12 cellular contexts compared by ENCODE assay signal in genomic region chr18:36015629-36016028, GRCh38. TPM values are rescaled to one million over a fixed set of nuclear protein-coding genes. Genes with fewer than 3 reads are reported as not detected.
DNase-seq lines count a peak whose midpoint lies in the region; ATAC-seq and TF ChIP-seq lines count a peak whose summit lies in the region.
"Had no signal": no experiment of that assay in that cellular context is flagged by ENCODE, and none has a peak within 500 bp of the region (broad histone marks: within the 10 kb centered on the region; RNA-seq: fewer than 3 reads in every experiment).

No MANE protein-coding gene starts in this region.

- no peaks in the 10 kb centered on the region for H3K27me3 ChIP-seq in GM23338 (ENCODE audit: insufficient read depth)
- H3K27me3 ChIP-seq in esophagus muscularis mucosa = no peaks in the 10 kb centered on the region
- H3K27me3 ChIP-seq: SJSA1 had no signal

- H3K27ac ChIP-seq in GM23338 (ENCODE audit: low read depth) = no peak overlapping the region
- H3K27ac ChIP-seq in esophagus muscularis mucosa (replicated peaks in 1 of 4) = no peak overlapping the region
- H3K27ac ChIP-seq: SJSA1 had no signal

- no peaks in the 10 kb centered on the region for H3K9me3 ChIP-seq in esophagus muscularis mucosa
- H3K9me3 ChIP-seq: SJSA1 had no signal

- H3K9me2 ChIP-seq in GM23338 (ENCODE audit: insufficient read depth) = no peaks in the 10 kb centered on the region

- no peaks in the 10 kb centered on the region; the same call in 2 of the 3 replicates for H3K36me3 Mint-ChIP-seq in GM23338 (ENCODE audit: low read depth)
- peaks cover 6% of the 10 kb centered on the region for H3K36me3 Mint-ChIP-seq in stimulated activated memory B cell treated with anti-CD40 and anti-IgM and Interleukin-4, amounts not matched to agents 10 μg/mL and 1 μg/mL and 100 μg/mL, for 72 hours
- H3K36me3 Mint-ChIP-seq in activated T-cell treated with anti-CD3 and anti-CD28 coated beads, Interleukin-2, amount 50 U/mL, for 24 hours (ENCODE audit: low read depth) = no peaks in the 10 kb centered on the region

- peak; percentile 94 for ATAC-seq in GM19023 (IDR thresholded peaks at IDR 0.05; ENCODE audit: unreplicated experiment)
- ATAC-seq in GM23338 = no peak
- peak; percentile 92 for ATAC-seq in HG03354 (IDR thresholded peaks at IDR 0.05; ENCODE audit: poor library complexity, severe bottlenecking, unreplicated experiment)
- peak; percentile 88 for ATAC-seq in stimulated activated memory B cell treated with anti-CD40 and anti-IgM and Interleukin-4, amounts not matched to agents 10 μg/mL and 1 μg/mL and 100 μg/mL, for 72 hours
- ATAC-seq: naive thymus-derived CD8-positive, alpha-beta T cell had no signal

- no peak overlapping the region for H3K4me3 Mint-ChIP-seq in GM23338
- H3K4me3 Mint-ChIP-seq in stimulated activated memory B cell treated with anti-CD40 and anti-IgM and Interleukin-4, amounts not matched to agents 10 μg/mL and 1 μg/mL and 100 μg/mL, for 72 hours = no peak overlapping the region
- H3K4me3 Mint-ChIP-seq in activated T-cell treated with anti-CD3 and anti-CD28 coated beads, Interleukin-2, amount 50 U/mL, for 24 hours = no peak overlapping the region
- H3K4me3 Mint-ChIP-seq: H9 had no signal

- H3K36me3 ChIP-seq in GM23338 (ENCODE audit: insufficient read depth) = no peaks in the 10 kb centered on the region
- H3K36me3 ChIP-seq in esophagus muscularis mucosa = peaks cover 0 to 9% (median 0%) of the 10 kb centered on the region in 4 donors
- H3K36me3 ChIP-seq: SJSA1 had no signal

- H3K27me3 Mint-ChIP-seq in GM23338 (ENCODE audit: insufficient read depth, low read depth, poor library complexity) = no peaks in the 10 kb centered on the region
- no peaks in the 10 kb centered on the region for H3K27me3 Mint-ChIP-seq in stimulated activated memory B cell treated with anti-CD40 and anti-IgM and Interleukin-4, amounts not matched to agents 10 μg/mL and 1 μg/mL and 100 μg/mL, for 72 hours
- H3K27me3 Mint-ChIP-seq in activated T-cell treated with anti-CD3 and anti-CD28 coated beads, Interleukin-2, amount 50 U/mL, for 24 hours = no peaks in the 10 kb centered on the region
- H3K27me3 Mint-ChIP-seq: naive thymus-derived CD8-positive, alpha-beta T cell had no signal

- H4K20me1 ChIP-seq in GM23338 (replicated peaks; ENCODE audit: insufficient read depth) = no peaks in the 10 kb centered on the region

- H3K4me2 ChIP-seq in GM23338 = no peak overlapping the region

- intact Hi-C loops in esophagus muscularis mucosa (cut with DNase I) = no loop called here

- 90% methylated on average over 3 of the region's 3 CpGs for WGBS in esophagus muscularis mucosa

- DNase-seq in GM23338 (ENCODE audit: low spot score) = no peak
- DNase-seq in foreskin fibroblast = no peak
- no peak for DNase-seq in esophagus muscularis mucosa (ENCODE audit: extremely low spot score)
- no peak for DNase-seq in activated T-cell treated with anti-CD3 and anti-CD28 coated beads, Interleukin-2, amount 50 U/mL, for 24 hours
- DNase-seq: activated CD4-positive, alpha-beta T cell treated with anti-CD3 and anti-CD28 coated beads, Interleukin-2, amount 50 U/mL, for 4 hours; DMS53; H9; naive thymus-derived CD8-positive, alpha-beta T cell had no signal

- TF ChIP-seq CTCF in GM23338 (conservative IDR thresholded peaks at IDR 0.05; ENCODE audit: low read depth in 2 of 2) (no peak), foreskin fibroblast (IDR thresholded peaks at IDR 0.05; ENCODE audit: low read depth, low read length) (no peak), esophagus muscularis mucosa (IDR thresholded peaks at IDR 0.05) (no peak)

- TF ChIP-seq EP300 in esophagus muscularis mucosa (IDR thresholded peaks at IDR 0.05) = no peak

- H3K4me3 ChIP-seq in GM23338 = no peak overlapping the region
- H3K4me3 ChIP-seq in foreskin fibroblast (ENCODE audit: low read depth in 1 of 2, low read length in 2 of 2) = no peak overlapping the region
- H3K4me3 ChIP-seq in esophagus muscularis mucosa = no peak overlapping the region
- H3K4me3 ChIP-seq: SJSA1 had no signal

- H2AFZ ChIP-seq in GM23338 = no peak overlapping the region

- H3K4me1 ChIP-seq in GM23338 (ENCODE audit: insufficient read depth) = no peaks in the 10 kb centered on the region
- H3K4me1 ChIP-seq in esophagus muscularis mucosa = peaks cover 0 to 7% (median 3%) of the 10 kb centered on the region in 4 donors
- H3K4me1 ChIP-seq: SJSA1 had no signal

- peaks cover 9% of the 10 kb centered on the region for H3K4me1 Mint-ChIP-seq in GM23338
- peaks cover 27% of the 10 kb centered on the region for H3K4me1 Mint-ChIP-seq in stimulated activated memory B cell treated with anti-CD40 and anti-IgM and Interleukin-4, amounts not matched to agents 10 μg/mL and 1 μg/mL and 100 μg/mL, for 72 hours
- no peaks in the 10 kb centered on the region for H3K4me1 Mint-ChIP-seq in activated T-cell treated with anti-CD3 and anti-CD28 coated beads, Interleukin-2, amount 50 U/mL, for 24 hours (ENCODE audit: low read depth)

- H3K9me3 Mint-ChIP-seq in GM23338 = no peaks in the 10 kb centered on the region; the same call in 2 of the 3 replicates
- no peaks in the 10 kb centered on the region for H3K9me3 Mint-ChIP-seq in stimulated activated memory B cell treated with anti-CD40 and anti-IgM and Interleukin-4, amounts not matched to agents 10 μg/mL and 1 μg/mL and 100 μg/mL, for 72 hours
- no peaks in the 10 kb centered on the region for H3K9me3 Mint-ChIP-seq in activated T-cell treated with anti-CD3 and anti-CD28 coated beads, Interleukin-2, amount 50 U/mL, for 24 hours
- H3K9me3 Mint-ChIP-seq: H9; naive thymus-derived CD8-positive, alpha-beta T cell had no signal

- no peaks in the 10 kb centered on the region for H3K79me2 ChIP-seq in GM23338 (replicated peaks; ENCODE audit: insufficient read depth)

- H3K27ac Mint-ChIP-seq in GM23338 = 0 out of 2 replicates have a peak overlapping the region, but pooled peaks have one; percentile 10
- no peak overlapping the region for H3K27ac Mint-ChIP-seq in stimulated activated memory B cell treated with anti-CD40 and anti-IgM and Interleukin-4, amounts not matched to agents 10 μg/mL and 1 μg/mL and 100 μg/mL, for 72 hours
- H3K27ac Mint-ChIP-seq in activated T-cell treated with anti-CD3 and anti-CD28 coated beads, Interleukin-2, amount 50 U/mL, for 24 hours = no peak overlapping the region
- H3K27ac Mint-ChIP-seq: H9; naive thymus-derived CD8-positive, alpha-beta T cell had no signal

- no peak for TF ChIP-seq POLR2A in esophagus muscularis mucosa (IDR thresholded peaks at IDR 0.05; ENCODE audit: low read depth)

- no peaks in the 10 kb centered on the region for H3F3A ChIP-seq in GM23338 (replicated peaks; ENCODE audit: low read depth)

TF ChIP-seq in GM23338, 12 proteins besides CTCF, POLR2A, EP300 and RAD21 (continues in another document):
- TF ChIP-seq EZH2 (IDR thresholded peaks at IDR 0.05; ENCODE audit: low read depth, unreplicated experiment) (no peak), JUNB (IDR thresholded peaks at IDR 0.05; ENCODE audit: unreplicated experiment) (no peak), NANOG (IDR thresholded peaks at IDR 0.05; ENCODE audit: borderline replicate concordance) (no peak), ZNF331 (CRISPR knock-in tag; IDR thresholded peaks at IDR 0.05; ENCODE audit: low read depth) (no peak), EZH2phosphoT487 (IDR thresholded peaks at IDR 0.05; ENCODE audit: unreplicated experiment) (no peak), POLR2AphosphoS5 (IDR thresholded peaks at IDR 0.05; ENCODE audit: low read depth) (no peak)

RNA-seq across cellular contexts. Expression of gene RPRD1A, which starts 51.7 kb away (rescaled TPM):
- total RNA-seq in GM23338 (2014; rRNA removed; shearing (Covaris generic)) = 155 and 157 TPM in 2 replicates
- 62.7 and 67.9 TPM in 2 replicates for polyA plus RNA-seq in GM23338 (2016; fragmentation: Nextera tagmentation; extraction: Ambion mirVana)
- total RNA-seq in esophagus muscularis mucosa = 10 to 100 TPM; 62.9 to 86.8 (median 77.2) TPM
